ENCODE assay signal across 12 cellular contexts in the genomic region with DNA sequence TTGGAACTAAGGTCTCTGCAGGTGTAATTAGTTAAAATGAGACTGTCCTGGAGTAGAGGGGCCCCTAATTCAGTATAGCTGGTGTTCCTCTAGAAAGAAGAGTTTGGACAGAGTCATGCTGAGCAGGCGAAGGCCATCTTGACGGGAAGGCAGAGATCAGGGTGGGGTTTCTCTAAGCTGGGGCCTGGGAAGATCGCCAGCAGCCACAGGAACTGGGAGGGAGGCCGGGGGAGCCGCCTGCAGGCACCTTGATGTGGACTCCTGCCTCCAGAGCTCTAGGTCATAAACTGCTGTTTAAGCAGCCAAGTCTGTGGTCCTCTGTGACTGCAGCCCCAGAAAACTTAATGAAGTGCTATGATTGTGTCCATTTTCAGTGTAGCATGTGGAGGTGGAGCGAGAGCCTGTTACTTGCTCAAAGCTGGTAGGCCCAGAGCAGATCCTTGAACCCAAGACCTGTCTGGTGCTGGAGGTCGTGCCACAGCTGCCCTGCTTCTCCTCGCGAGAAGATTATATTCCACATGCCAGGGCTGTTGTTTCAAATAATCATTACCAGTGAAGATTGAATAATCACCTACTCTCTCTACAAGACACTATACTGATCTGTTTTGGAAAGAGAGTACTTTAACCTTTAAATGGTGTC.
DNase-seq lines count a peak whose midpoint lies in the region; ATAC-seq and TF ChIP-seq lines count a peak whose summit lies in the region.
"Had no signal": no experiment of that assay in that cellular context is flagged by ENCODE, and none has a peak within 500 bp of the region (broad histone marks: within the 10 kb centered on the region; RNA-seq: fewer than 3 reads in every experiment).

No MANE protein-coding gene starts in this region.

- peak overlapping the region; percentile 87 for H3K27ac ChIP-seq in thymus (ENCODE audit: low read depth)
- no peak overlapping the region for H3K27ac ChIP-seq in body of pancreas
- H3K27ac ChIP-seq: brain microvascular endothelial cell, pancreas had no signal

- TF ChIP-seq POLR2A in body of pancreas (IDR thresholded peaks at IDR 0.05) = no peak

- no peak overlapping the region for H3K4me3 ChIP-seq in thymus (ENCODE audit: low read length)
- H3K4me3 ChIP-seq in body of pancreas = no peak overlapping the region
- H3K4me3 ChIP-seq: pancreas had no signal

- H3K4me1 ChIP-seq in thymus (ENCODE audit: control insufficient read depth, insufficient read depth, low read length) (peaks cover 40% of the 10 kb centered on the region), body of pancreas (no peaks in the 10 kb centered on the region)
- H3K4me1 ChIP-seq: pancreas had no signal

- H3K36me3 ChIP-seq in thymus (ENCODE audit: control insufficient read depth, insufficient read depth) (no peaks in the 10 kb centered on the region), body of pancreas (replicated peaks in 1 of 2; ENCODE audit: insufficient read depth in 1 of 2, low read depth in 2 of 2) (no peaks in the 10 kb centered on the region)
- H3K36me3 ChIP-seq: brain microvascular endothelial cell, pancreas had no signal

- H3K27me3 ChIP-seq in thymus (ENCODE audit: control insufficient read depth, insufficient read depth) (no peaks in the 10 kb centered on the region), body of pancreas (no peaks in the 10 kb centered on the region)
- H3K27me3 ChIP-seq: brain microvascular endothelial cell, pancreas had no signal

- TF ChIP-seq CTCF in body of pancreas (IDR thresholded peaks at IDR 0.05) = no peak

- H3K4me3 Mint-ChIP-seq in activated naive CD4-positive, alpha-beta T cell treated with anti-CD3 and anti-CD28 coated beads, Interleukin-2, amount 50 U/mL, for 24 hours = peak overlapping the region; percentile 40
- no peak overlapping the region for H3K4me3 Mint-ChIP-seq in stimulated activated effector memory CD8-positive, alpha-beta T cell treated with anti-CD3 and anti-CD28 coated beads, Interleukin-12 subunit alpha, Interleukin-12 subunit beta, amount 100 ng/mL, for 72 hours

- WGBS in thymus = 53% methylated on average over 9 of the region's 9 CpGs
- 60 to 64% methylated on average over 9 of the region's 9 CpGs for WGBS in body of pancreas, 2 donors

- intact Hi-C loops in body of pancreas (cut with DNase I) = no loop called here

- H3K9me3 Mint-ChIP-seq in activated naive CD4-positive, alpha-beta T cell treated with anti-CD3 and anti-CD28 coated beads, Interleukin-2, amount 50 U/mL, for 24 hours = no peaks in the 10 kb centered on the region
- no peaks in the 10 kb centered on the region for H3K9me3 Mint-ChIP-seq in stimulated activated effector memory CD8-positive, alpha-beta T cell treated with anti-CD3 and anti-CD28 coated beads, Interleukin-12 subunit alpha, Interleukin-12 subunit beta, amount 100 ng/mL, for 72 hours

- peak; percentile 38 for ATAC-seq in esophagus mucosa
- ATAC-seq in body of pancreas = no peak
- no peak for ATAC-seq in stimulated activated effector memory CD8-positive, alpha-beta T cell treated with anti-CD3 and anti-CD28 coated beads, Interleukin-12 subunit alpha, Interleukin-12 subunit beta, amount 100 ng/mL, for 72 hours
- ATAC-seq: pancreas had no signal

- no peak for DNase-seq in activated naive CD4-positive, alpha-beta T cell treated with anti-CD3 and anti-CD28 coated beads, Interleukin-2, amount 50 U/mL, for 16 hours
- DNase-seq in RPMI8226 = peak; percentile 89
- no peak for DNase-seq in body of pancreas
- no peak for DNase-seq in stimulated activated effector memory CD8-positive, alpha-beta T cell treated with anti-CD3 and anti-CD28 coated beads, Interleukin-12 subunit alpha, Interleukin-12 subunit beta, amount 100 ng/mL, for 72 hours (ENCODE audit: low spot score in 2 of 2)
- DNase-seq in NCI-H510A (lab: John Stamatoyannopoulos, UW) = no peak
- DNase-seq: brain microvascular endothelial cell, mesendoderm, NCI-H1694 had no signal

- H3K4me1 Mint-ChIP-seq in activated naive CD4-positive, alpha-beta T cell treated with anti-CD3 and anti-CD28 coated beads, Interleukin-2, amount 50 U/mL, for 24 hours = peaks cover 49% of the 10 kb centered on the region
- peaks cover 6% of the 10 kb centered on the region for H3K4me1 Mint-ChIP-seq in stimulated activated effector memory CD8-positive, alpha-beta T cell treated with anti-CD3 and anti-CD28 coated beads, Interleukin-12 subunit alpha, Interleukin-12 subunit beta, amount 100 ng/mL, for 72 hours

- no peaks in the 10 kb centered on the region for H3K27me3 Mint-ChIP-seq in activated naive CD4-positive, alpha-beta T cell treated with anti-CD3 and anti-CD28 coated beads, Interleukin-2, amount 50 U/mL, for 24 hours

- H3K9me3 ChIP-seq in thymus (ENCODE audit: control insufficient read depth) (no peaks in the 10 kb centered on the region), body of pancreas (no peaks in the 10 kb centered on the region)
- H3K9me3 ChIP-seq: pancreas had no signal

- peak overlapping the region; percentile 87 for H3K27ac Mint-ChIP-seq in activated naive CD4-positive, alpha-beta T cell treated with anti-CD3 and anti-CD28 coated beads, Interleukin-2, amount 50 U/mL, for 24 hours
- H3K27ac Mint-ChIP-seq in stimulated activated effector memory CD8-positive, alpha-beta T cell treated with anti-CD3 and anti-CD28 coated beads, Interleukin-12 subunit alpha, Interleukin-12 subunit beta, amount 100 ng/mL, for 72 hours = no peak overlapping the region

- H3K36me3 Mint-ChIP-seq in activated naive CD4-positive, alpha-beta T cell treated with anti-CD3 and anti-CD28 coated beads, Interleukin-2, amount 50 U/mL, for 24 hours = no peaks in the 10 kb centered on the region
- no peaks in the 10 kb centered on the region for H3K36me3 Mint-ChIP-seq in stimulated activated effector memory CD8-positive, alpha-beta T cell treated with anti-CD3 and anti-CD28 coated beads, Interleukin-12 subunit alpha, Interleukin-12 subunit beta, amount 100 ng/mL, for 72 hours
